In the genomic region with DNA sequence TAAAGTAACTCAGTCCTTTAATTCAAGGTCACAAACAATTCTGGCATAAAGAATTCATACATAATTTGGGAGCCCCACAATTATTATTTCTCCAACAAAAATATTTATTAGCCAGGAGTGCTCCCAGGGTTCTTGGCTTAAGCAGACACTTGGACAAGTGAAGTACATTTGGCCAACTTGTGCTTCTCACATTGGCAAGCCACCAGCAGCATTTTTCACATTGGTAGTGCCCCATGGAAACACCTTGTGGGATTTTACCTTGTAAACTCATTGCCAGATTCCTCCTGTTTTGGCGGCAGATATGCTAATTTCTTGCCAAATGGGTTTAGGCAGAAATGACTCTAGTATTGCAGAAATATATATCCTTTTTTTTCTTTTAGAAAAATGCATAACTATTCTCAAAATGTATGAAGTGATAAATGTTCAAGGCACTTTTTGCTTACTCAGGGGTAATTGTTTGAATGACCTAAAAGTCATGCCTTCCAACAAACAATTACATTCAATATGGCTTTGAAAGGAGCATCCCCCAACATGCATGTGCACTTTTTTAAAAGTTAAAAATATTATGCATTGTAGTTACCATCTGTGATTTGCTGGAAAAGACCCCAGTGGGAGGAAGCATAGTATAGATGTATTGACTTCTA, we compare ENCODE assay signal across 19 cellular contexts.
"Had no signal": no experiment of that assay in that cellular context is flagged by ENCODE, and none has a peak within 500 bp of the region (broad histone marks: within the 10 kb centered on the region; RNA-seq: fewer than 3 reads in every experiment).

No MANE protein-coding gene starts in this region.

- H3K4me1 Mint-ChIP-seq: activated CD8-positive, alpha-beta memory T cell treated with anti-CD3 and anti-CD28 coated beads, Interleukin-2, amount 10 ng/mL, durations not matched to agents 7 days and 5 days; endodermal cell; natural killer cell had no signal

- H3K9me3 Mint-ChIP-seq: activated naive CD4-positive, alpha-beta T cell treated with anti-CD3 and anti-CD28 coated beads for 36 hours; activated T-helper 2 cell treated with anti-CD3 and anti-CD28 coated beads, Interferon-gamma antibody, Interleukin-2, Interleukin-4, amounts not matched to agents 10 μg/mL and 5 μg/mL and 100 μg/mL, durations not matched to agents 14 hours and 24 hours and 36 hours; endodermal cell; memory B cell; natural killer cell had no signal

- H3K27ac Mint-ChIP-seq: activated CD8-positive, alpha-beta memory T cell treated with anti-CD3 and anti-CD28 coated beads, Interleukin-2, amount 10 ng/mL, durations not matched to agents 7 days and 5 days; activated naive CD4-positive, alpha-beta T cell treated with anti-CD3 and anti-CD28 coated beads for 36 hours; activated T-helper 2 cell treated with anti-CD3 and anti-CD28 coated beads, Interferon-gamma antibody, Interleukin-2, Interleukin-4, amounts not matched to agents 10 μg/mL and 5 μg/mL and 100 μg/mL, durations not matched to agents 14 hours and 24 hours and 36 hours; endodermal cell; memory B cell; natural killer cell; stimulated activated naive B cell treated with anti-CD40 and anti-IgM and Interleukin-4, amounts not matched to agents 10 μg/mL and 1 μg/mL and 100 μg/mL, for 72 hours had no signal

- DNase-seq: activated CD4-positive, alpha-beta T cell treated with anti-CD3 and anti-CD28 coated beads, Interleukin-2, amount 50 U/mL, for 4 hours; activated CD4-positive, CD25-positive, alpha-beta regulatory T cell treated with anti-CD3 and anti-CD28 coated beads, Interleukin-2, amount 50 U/mL, for 72 hours; activated CD8-positive, alpha-beta memory T cell treated with anti-CD3 and anti-CD28 coated beads, Interleukin-2, amount 10 ng/mL, durations not matched to agents 7 days and 5 days; activated naive CD4-positive, alpha-beta T cell treated with anti-CD3 and anti-CD28 coated beads for 36 hours; activated T-cell treated with anti-CD3 and anti-CD28 coated beads, Interleukin-2, amount 50 U/mL, for 1 hour; endodermal cell; erythroblast; islet precursor cell; natural killer cell; retina; stimulated activated CD4-positive, alpha-beta T cell treated with anti-CD3 and anti-CD28 coated beads, Interleukin-2, amount 100 ng/mL, for 48 hours; stimulated activated naive B cell treated with anti-CD40 and anti-IgM and Interleukin-4, amounts not matched to agents 10 μg/mL and 1 μg/mL and 100 μg/mL, for 72 hours; T-helper 1 cell; T1000 had no signal

- H3K9me3 ChIP-seq: ascending aorta, tibial nerve had no signal

- H3K36me3 ChIP-seq: ascending aorta, tibial nerve had no signal

- H3K27ac ChIP-seq: tibial nerve had no signal

- H3K27me3 ChIP-seq: ascending aorta, dorsolateral prefrontal cortex, tibial nerve had no signal

- H3K27me3 Mint-ChIP-seq: activated CD8-positive, alpha-beta memory T cell treated with anti-CD3 and anti-CD28 coated beads, Interleukin-2, amount 10 ng/mL, durations not matched to agents 7 days and 5 days; memory B cell had no signal

- ATAC-seq: activated CD8-positive, alpha-beta memory T cell treated with anti-CD3 and anti-CD28 coated beads, Interleukin-2, amount 10 ng/mL, durations not matched to agents 7 days and 5 days; natural killer cell; stimulated activated naive B cell treated with anti-CD40 and anti-IgM and Interleukin-4, amounts not matched to agents 10 μg/mL and 1 μg/mL and 100 μg/mL, for 72 hours had no signal

- H3K4me3 ChIP-seq: ascending aorta, dorsolateral prefrontal cortex, tibial nerve had no signal

- H3K4me3 Mint-ChIP-seq: activated CD8-positive, alpha-beta memory T cell treated with anti-CD3 and anti-CD28 coated beads, Interleukin-2, amount 10 ng/mL, durations not matched to agents 7 days and 5 days; activated naive CD4-positive, alpha-beta T cell treated with anti-CD3 and anti-CD28 coated beads for 36 hours; endodermal cell; memory B cell; natural killer cell; stimulated activated naive B cell treated with anti-CD40 and anti-IgM and Interleukin-4, amounts not matched to agents 10 μg/mL and 1 μg/mL and 100 μg/mL, for 72 hours had no signal

- H3K36me3 Mint-ChIP-seq: activated CD8-positive, alpha-beta memory T cell treated with anti-CD3 and anti-CD28 coated beads, Interleukin-2, amount 10 ng/mL, durations not matched to agents 7 days and 5 days; natural killer cell had no signal
